ENCODE assay signal across 8 cellular contexts in genomic region chr10:91694170-91694794, GRCh38.
DNase-seq lines count a peak whose midpoint lies in the region; ATAC-seq, FAIRE-seq and TF ChIP-seq lines count a peak whose summit lies in the region.

No MANE protein-coding gene starts in this region.

- H3K9me3 ChIP-seq in heart left ventricle = no peaks in the 10 kb centered on the region

- TF ChIP-seq POLR2A in heart left ventricle (IDR thresholded peaks at IDR 0.05) = no peak

- peaks cover 0 to 8% (median 1%) of the 10 kb centered on the region in 12 donors for H3K4me1 ChIP-seq in heart left ventricle

- no peak for DNase-seq in heart left ventricle
- DNase-seq in cardiac septum (ENCODE audit: low spot score) = no peak
- DNase-seq in NAMALWA (ENCODE audit: low spot score) = peak; percentile 54
- DNase-seq in bronchial epithelial cell (ENCODE audit: low read depth) = peak; percentile 61
- peak; percentile 10 for DNase-seq in nephron progenitor cell

- H3K36me3 Mint-ChIP-seq in nephron progenitor cell (ENCODE audit: low read depth) = no peaks in the 10 kb centered on the region

- peaks cover 5% of the 10 kb centered on the region for H3K4me1 Mint-ChIP-seq in nephron progenitor cell

- H3K27ac Mint-ChIP-seq in nephron progenitor cell = no peak overlapping the region

- H3K9me3 Mint-ChIP-seq in nephron progenitor cell = no peaks in the 10 kb centered on the region

- no peak overlapping the region for H3K27ac ChIP-seq in heart left ventricle

- TF ChIP-seq CTCF in heart left ventricle (IDR thresholded peaks at IDR 0.05) (peak; percentile 40 to 70 (median 57)), bronchial epithelial cell (IDR thresholded peaks at IDR 0.05; ENCODE audit: insufficient read depth, low read length, severe bottlenecking) (peak; percentile 75), nephron progenitor cell (IDR thresholded peaks at IDR 0.05) (peak; percentile 39)

- no peak overlapping the region for H3K4me3 Mint-ChIP-seq in nephron progenitor cell

- 71 to 75% (median 72%) methylated on average over 3 of the region's 3 CpGs for WGBS in heart left ventricle, 4 donors

- intact Hi-C loops in heart left ventricle (cut with DNase I) = loop anchor here in 5 of 10 donors (5.0 kb wide), 4 partner anchors 52 to 202 kb away; no protein-coding TSS in a partner anchor
- intact Hi-C loops in cardiac septum (cut with DNase I) = loop anchor here (5.0 kb wide), 2 partner anchors 57 to 142 kb away; no protein-coding TSS in a partner anchor

- peaks cover 6% of the 10 kb centered on the region for H3K27me3 Mint-ChIP-seq in nephron progenitor cell (ENCODE audit: low read depth, poor library complexity)

- H3K4me3 ChIP-seq in heart left ventricle (no peak overlapping the region), bronchial epithelial cell (ENCODE audit: low read depth, low read length) (no peak overlapping the region)

- peaks cover 0 to 2% (median 0%) of the 10 kb centered on the region in 9 donors for H3K27me3 ChIP-seq in heart left ventricle
- H3K27me3 ChIP-seq in bronchial epithelial cell (ENCODE audit: control insufficient read depth, insufficient read depth, low read length) = peaks cover 2% of the 10 kb centered on the region

- no peaks in the 10 kb centered on the region for H3K36me3 ChIP-seq in heart left ventricle
- no peaks in the 10 kb centered on the region for H3K36me3 ChIP-seq in bronchial epithelial cell (ENCODE audit: control insufficient read depth, insufficient read depth, low read length)

- ATAC-seq in heart left ventricle = no peak
- no peak for ATAC-seq in GM19328 (IDR thresholded peaks at IDR 0.05; ENCODE audit: unreplicated experiment)
- no peak for ATAC-seq in GM18861 (IDR thresholded peaks at IDR 0.05; ENCODE audit: unreplicated experiment)
- ATAC-seq in GM18868 (IDR thresholded peaks at IDR 0.05; ENCODE audit: unreplicated experiment) = no peak

- FAIRE-seq in bronchial epithelial cell (lab: Jason Lieb, UNC) = peak; percentile 58

Comparison
In these comparisons a context has a peak if more than half of its experiments do, and no peak if none do; other contexts are left out.
1. DNase-seq: peak in NAMALWA (single experiment), bronchial epithelial cell (single experiment) and nephron progenitor cell (single experiment); none in heart left ventricle (0 of 5) and cardiac septum (single experiment).
2. Peak in every context shown above with its lines, with median percentiles within 50 percentile points of each other: CTCF ChIP-seq.